ENCODE assay signal across 27 cellular contexts in genomic region chr7:37141742-37142141, GRCh38.
DNase-seq lines count a peak whose midpoint lies in the region; ATAC-seq and TF ChIP-seq lines count a peak whose summit lies in the region.
"Had no signal": no experiment of that assay in that cellular context is flagged by ENCODE, and none has a peak within 500 bp of the region (broad histone marks: within the 10 kb centered on the region; RNA-seq: fewer than 3 reads in every experiment).

No MANE protein-coding gene starts in this region.

- H3K9me3 ChIP-seq in liver (ENCODE audit: control insufficient read depth in 4 of 4, low read length in 3 of 4), result peaks cover 0 to 4% (median 0%) of the 10 kb centered on the region in 4 donors
- H3K9me3 ChIP-seq in gastroesophageal sphincter, result peaks cover 0 to 20% (median 0%) of the 10 kb centered on the region in 3 donors
- H3K9me3 ChIP-seq: body of pancreas had no signal

- no peak for TF ChIP-seq EP300 in gastroesophageal sphincter (IDR thresholded peaks at IDR 0.05)

- ATAC-seq in gastroesophageal sphincter, result no peak
- ATAC-seq: body of pancreas, K562, mucosa of descending colon had no signal

- peak; percentile 71 for TF ChIP-seq RAD21 in liver (IDR thresholded peaks at IDR 0.05)

- no peak overlapping the region for H3K9ac ChIP-seq in liver (ENCODE audit: low read depth in 1 of 2, low read length in 2 of 2)
- H3K9ac ChIP-seq: neural progenitor cell had no signal

- H3K4me1 ChIP-seq in liver (ENCODE audit: control insufficient read depth in 4 of 4, insufficient read depth in 4 of 4, low read length in 3 of 4) (peaks cover 0 to 4% (median 0%) of the 10 kb centered on the region in 4 donors), gastroesophageal sphincter (peaks cover 0 to 11% (median 0%) of the 10 kb centered on the region in 3 donors)
- H3K4me1 ChIP-seq: body of pancreas, Peyer's patch, sigmoid colon, thyroid gland had no signal

- no peak for TF ChIP-seq POLR2A in gastroesophageal sphincter (IDR thresholded peaks at IDR 0.05)

- DNase-seq in epithelial cell of esophagus (ENCODE audit: low read depth) (no peak), AG20443 (ENCODE audit: low spot score) (no peak)
- no peak for DNase-seq in activated CD4-positive, alpha-beta T cell treated with anti-CD3 and anti-CD28 coated beads, Interleukin-2, amount 50 U/mL, for 4 hours
- DNase-seq: activated CD8-positive, alpha-beta memory T cell treated with anti-CD3 and anti-CD28 coated beads, Interleukin-2, amount 50 U/mL, for 4 hours; activated naive CD8-positive, alpha-beta T cell treated with anti-CD3 and anti-CD28 coated beads, Interleukin-2, amount 10 ng/mL, durations not matched to agents 7 days and 5 days; body of pancreas; CD4-positive, alpha-beta T cell; DMS 273 treated with DMSO at 0.1 percent for 48 hours; effector CD8-positive, alpha-beta T cell; GOT3; mucosa of descending colon; MV-4-11; NCI-H146; NCI-H2171; NCI-H524; Peyer's patch; sigmoid colon; stimulated activated CD4-positive, alpha-beta T cell treated with anti-CD3 and anti-CD28 coated beads, Interleukin-15, amount 100 ng/mL, for 24 hours; thyroid gland; WERI-Rb-1 had no signal

- H3K27ac ChIP-seq in C4-2B (no peak overlapping the region), liver (ENCODE audit: low read depth in 1 of 2, low read length in 2 of 2) (no peak overlapping the region), gastroesophageal sphincter (no peak overlapping the region)
- H3K27ac ChIP-seq: body of pancreas, neural progenitor cell, Peyer's patch, sigmoid colon, thyroid gland, WERI-Rb-1 had no signal

- WGBS in liver, result 79% methylated on average over 2 of the region's 2 CpGs
- WGBS in gastroesophageal sphincter (ENCODE audit: low coverage in 1 of 2), 2 donors, result 94% methylated on average over 2 of the region's 2 CpGs

- H3K27me3 ChIP-seq in liver (ENCODE audit: control insufficient read depth in 4 of 4, insufficient read depth in 4 of 4, low read length in 3 of 4) (no peaks in the 10 kb centered on the region), gastroesophageal sphincter (no peaks in the 10 kb centered on the region)
- H3K27me3 ChIP-seq: body of pancreas, neural progenitor cell, Peyer's patch, sigmoid colon, thyroid gland had no signal

- H3K36me3 ChIP-seq in liver (ENCODE audit: control insufficient read depth in 4 of 4, insufficient read depth in 3 of 4, low read depth in 1 of 4, low read length in 3 of 4) (no peaks in the 10 kb centered on the region), gastroesophageal sphincter (no peaks in the 10 kb centered on the region)
- H3K36me3 ChIP-seq: neural progenitor cell, Peyer's patch, sigmoid colon, thyroid gland, WERI-Rb-1 had no signal

- peak; percentile 19 for TF ChIP-seq CTCF in C4-2B (conservative IDR thresholded peaks at IDR 0.05)
- peak; percentile 24; the same call in 1 of the 2 replicates for TF ChIP-seq CTCF in LNCAP (IDR thresholded peaks at IDR 0.05)
- TF ChIP-seq CTCF in epithelial cell of esophagus (IDR thresholded peaks at IDR 0.05; ENCODE audit: insufficient read depth, low read depth, low read length, missing control alignments), result peak; percentile 20
- TF ChIP-seq CTCF in liver (IDR thresholded peaks at IDR 0.05; ENCODE audit: low read depth, low read length, missing input control), result peak; percentile 20
- TF ChIP-seq CTCF in gastroesophageal sphincter (IDR thresholded peaks at IDR 0.05), result peak in 1 of 4 experiments; percentile 8

- H3K4me3 ChIP-seq in epithelial cell of esophagus (ENCODE audit: low read length) (no peak overlapping the region), liver (ENCODE audit: low read depth in 1 of 3, low read length in 3 of 3) (no peak overlapping the region), gastroesophageal sphincter (no peak overlapping the region)
- H3K4me3 ChIP-seq: body of pancreas, K562, lung, mucosa of descending colon, neural progenitor cell, Peyer's patch, sigmoid colon, thyroid gland had no signal

TF ChIP-seq in liver, 16 proteins besides CTCF, POLR2A, EP300 and RAD21:
- TF ChIP-seq REST (IDR thresholded peaks at IDR 0.05) (peak; percentile 63), JUND (IDR thresholded peaks at IDR 0.05) (no peak), MAX (IDR thresholded peaks at IDR 0.05) (no peak), NR2F2 (IDR thresholded peaks at IDR 0.05) (no peak), TAF1 (conservative IDR thresholded peaks at IDR 0.05) (no peak), RXRA (IDR thresholded peaks at IDR 0.05) (peak in 1 of 2 donors; percentile 16), FOXA1 (IDR thresholded peaks at IDR 0.05) (no peak), HNF4A (conservative IDR thresholded peaks at IDR 0.05) (peak; percentile 26 to 47)
